In genomic region chr5:154077692-154078091, GRCh38 we compare ENCODE assay signal across 15 cellular contexts. TPM values are rescaled to one million over a fixed set of nuclear protein-coding genes. Genes with fewer than 3 reads are reported as not detected.
DNase-seq lines count a peak whose midpoint lies in the region; ATAC-seq and TF ChIP-seq lines count a peak whose summit lies in the region.
"Had no signal": no experiment of that assay in that cellular context is flagged by ENCODE, and none has a peak within 500 bp of the region (broad histone marks: within the 10 kb centered on the region; RNA-seq: fewer than 3 reads in every experiment).

No MANE protein-coding gene starts in this region.

- TF ChIP-seq CTCF in lung (IDR thresholded peaks at IDR 0.05; ENCODE audit: control extremely low read depth, extremely low read depth) = no peak

- ATAC-seq in esophagus mucosa (peak; percentile 82), lung (ENCODE audit: insufficient read depth, low FRiP score) (peak; percentile 79)
- ATAC-seq: activated CD8-positive, alpha-beta T cell treated with anti-CD3 and anti-CD28 coated beads, Interleukin-2, amount 10 ng/mL, durations not matched to agents 7 days and 5 days; CD8-positive, alpha-beta T cell; natural killer cell had no signal

- no peaks in the 10 kb centered on the region for H3K36me3 ChIP-seq in lung (ENCODE audit: control insufficient read depth in 2 of 2, insufficient read depth in 2 of 2, low read length in 2 of 2)
- H3K36me3 ChIP-seq: esophagus squamous epithelium, spleen had no signal

- no peaks in the 10 kb centered on the region for H3K27me3 ChIP-seq in lung (ENCODE audit: control insufficient read depth, insufficient read depth)
- H3K27me3 ChIP-seq: esophagus squamous epithelium, spleen had no signal

- no peak overlapping the region for H3K4me3 ChIP-seq in lung
- H3K4me3 ChIP-seq: esophagus squamous epithelium, spleen had no signal

- H3K9me3 ChIP-seq in lung (ENCODE audit: control insufficient read depth in 2 of 2, insufficient read depth in 1 of 2, low read length in 1 of 2) = no peaks in the 10 kb centered on the region
- H3K9me3 ChIP-seq: esophagus squamous epithelium, spleen had no signal

- H3K4me1 ChIP-seq in lung (ENCODE audit: control insufficient read depth in 2 of 2, insufficient read depth in 2 of 2, low read length in 2 of 2) = peaks cover 3 to 22% of the 10 kb centered on the region in 2 donors

- peak overlapping the region in 1 of 2 donors; percentile 55 for H3K27ac ChIP-seq in lung (ENCODE audit: low read depth in 1 of 2, low read length in 1 of 2)
- H3K27ac ChIP-seq: esophagus squamous epithelium, spleen had no signal

- 39 to 68% methylated on average over 1 of the region's 1 CpG for WGBS in lung, 2 donors

- DNase-seq in EL (peak; percentile 23), NCI-H226 (peak; percentile 7), lung (ENCODE audit: low spot score) (peak; percentile 41), NOMO-1 treated with DMSO at 0.1 percent for 48 hours (lab: John Stamatoyannopoulos, UW; ENCODE audit: unreplicated experiment) (no peak), NCI-H128 (lab: John Stamatoyannopoulos, UW; ENCODE audit: unreplicated experiment) (no peak), NCI-H1694 (lab: John Stamatoyannopoulos, UW) (no peak)
- DNase-seq in activated T-cell treated with anti-CD3 and anti-CD28 coated beads, Interleukin-2, amount 50 U/mL, for 48 hours = no peak
- DNase-seq: activated CD8-positive, alpha-beta T cell treated with anti-CD3 and anti-CD28 coated beads, Interleukin-2, amount 10 ng/mL, durations not matched to agents 7 days and 5 days; activated naive CD4-positive, alpha-beta T cell; CD8-positive, alpha-beta T cell; esophagus squamous epithelium; kidney; natural killer cell; spleen had no signal

RNA-seq across cellular contexts. Expression of gene MFAP3, which starts 38.9 kb away (rescaled TPM):
- total RNA-seq in esophagus mucosa (19.6 TPM), lung (10 to 100 TPM; 31.5 to 60.7 TPM)
- 10 to 100 TPM in 1 of 2 donors, 1 to 10 TPM in 1; 1.6 to 28.7 TPM for polyA plus RNA-seq in lung

RNA-seq across cellular contexts. Expression of gene FAM114A2, which starts 39.0 kb away (rescaled TPM):
- total RNA-seq in esophagus mucosa (24.4 TPM), lung (10 to 100 TPM; 35.0 to 49.7 TPM)
- 10 to 100 TPM in 1 of 2 donors, 1 to 10 TPM in 1; 7.3 to 18.3 TPM for polyA plus RNA-seq in lung

Comparison
In these comparisons a context has a peak if more than half of its experiments do, and no peak if none do; other contexts are left out.
1. DNase-seq: peak in EL (single experiment), NCI-H226 (single experiment) and lung (single experiment); none in NOMO-1 treated with DMSO at 0.1 percent for 48 hours (single experiment), NCI-H128 (single experiment), NCI-H1694 (single experiment) and activated T-cell treated with anti-CD3 and anti-CD28 coated beads, Interleukin-2, amount 50 U/mL, for 48 hours (0 of 2).